8 cellular contexts compared by ENCODE assay signal in the genomic region with DNA sequence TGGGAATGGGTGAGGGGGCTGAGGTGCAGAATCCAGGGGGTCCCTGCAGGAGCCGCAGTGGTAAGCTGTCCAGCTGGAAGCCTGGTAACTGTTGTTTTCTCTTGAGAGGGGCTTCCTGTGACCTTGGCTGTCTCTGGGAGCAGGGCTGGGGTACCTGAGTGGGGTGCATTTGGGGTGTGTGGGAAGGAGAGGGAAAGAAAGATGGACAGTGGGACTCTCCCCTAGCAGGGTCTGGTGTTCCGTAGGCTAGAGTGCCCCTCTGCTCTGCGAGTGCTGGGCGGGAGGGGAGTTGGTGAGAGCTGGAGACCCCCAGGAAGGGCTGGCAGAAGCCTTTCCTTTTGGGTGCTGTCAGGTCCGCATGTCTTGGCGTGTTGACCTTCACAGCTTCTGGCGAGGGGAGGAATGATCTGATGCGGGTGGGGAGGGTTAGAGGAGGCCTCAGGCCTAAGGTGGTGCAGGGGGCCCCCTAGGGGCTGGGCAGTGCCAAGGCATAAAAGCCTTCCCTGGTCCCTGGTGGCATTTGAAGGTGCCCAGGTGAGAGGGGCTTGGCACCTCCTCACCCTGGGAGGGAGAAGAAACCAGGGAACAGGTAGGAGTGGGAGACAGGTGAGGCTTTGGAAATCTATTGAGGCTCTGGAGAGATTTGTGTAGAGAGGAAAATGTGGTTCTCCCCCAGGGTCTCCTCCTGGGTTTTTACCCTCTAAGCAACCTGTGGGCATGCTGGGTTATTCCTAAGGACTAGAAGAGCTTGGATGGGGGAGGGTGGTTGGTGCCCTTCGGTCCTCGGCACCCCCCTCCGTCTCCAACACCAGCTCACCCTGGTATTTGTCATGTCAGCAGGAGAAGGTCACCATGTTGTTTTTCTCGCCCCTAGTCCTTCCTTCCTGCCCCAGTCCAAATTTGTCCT. TPM values are rescaled to one million over a fixed set of nuclear protein-coding genes. Genes with fewer than 3 reads are reported as not detected.
DNase-seq lines count a peak whose midpoint lies in the region; ATAC-seq and TF ChIP-seq lines count a peak whose summit lies in the region.

No MANE protein-coding gene starts in this region.

- H3K27ac ChIP-seq in prostate gland = peak overlapping the region; percentile 90 to 95

- peak; percentile 30 for TF ChIP-seq POLR2A in prostate gland (IDR thresholded peaks at IDR 0.05)

- ATAC-seq in HG02798 (IDR thresholded peaks at IDR 0.05; ENCODE audit: poor library complexity, unreplicated experiment) = peak; percentile 21
- ATAC-seq in GM19324 (IDR thresholded peaks at IDR 0.05; ENCODE audit: low FRiP score, unreplicated experiment) = no peak

- H3K36me3 ChIP-seq in prostate gland = peaks cover 0 to 3% of the 10 kb centered on the region in 2 donors

- H3K9me3 ChIP-seq in prostate gland = no peaks in the 10 kb centered on the region

- H3K27ac Mint-ChIP-seq in glutamatergic neuron (ENCODE audit: unreplicated experiment) = no peak overlapping the region

- H3K4me1 ChIP-seq in prostate gland (replicated peaks) = peaks cover 19% of the 10 kb centered on the region

- 51% methylated on average over 12 of the region's 12 CpGs for WGBS in prostate gland

- TF ChIP-seq CTCF in glutamatergic neuron (IDR thresholded peaks at IDR 0.05; ENCODE audit: partially characterized antibody, unreplicated experiment) = peak; percentile 55
- TF ChIP-seq CTCF in prostate gland (IDR thresholded peaks at IDR 0.05) = peak in 3 of 4 experiments; percentile 67 to 82 (median 75)

- H3K4me1 Mint-ChIP-seq in glutamatergic neuron (ENCODE audit: low read depth, unreplicated experiment) = peaks cover 9% of the 10 kb centered on the region

- H3K9me3 Mint-ChIP-seq in glutamatergic neuron (ENCODE audit: unreplicated experiment) = peaks cover 6% of the 10 kb centered on the region

- intact Hi-C loops in prostate gland (cut with DNase I) = loop anchor here (5.0 kb wide), 2 partner anchors 129 to 229 kb away; no protein-coding TSS in a partner anchor

- DNase-seq in DMS53 (lab: John Stamatoyannopoulos, UW) (peak; percentile 88), OCI-M1 (lab: John Stamatoyannopoulos, UW) (peak; percentile 87), glutamatergic neuron (no peak), prostate gland (ENCODE audit: low spot score) (peak; percentile 52), NCI-H187 (lab: John Stamatoyannopoulos, UW) (no peak)
- DNase-seq in activated effector memory CD4-positive, alpha-beta T cell treated with Interleukin-2 at 50 U/mL for 16 hours = peak; percentile 11

- no peaks in the 10 kb centered on the region for H3K36me3 Mint-ChIP-seq in glutamatergic neuron (ENCODE audit: unreplicated experiment)

- peak overlapping the region; percentile 77 to 83 for H3K4me3 ChIP-seq in prostate gland

- no peaks in the 10 kb centered on the region for H3K27me3 ChIP-seq in prostate gland (replicated peaks; ENCODE audit: insufficient read depth)

- peak overlapping the region; percentile 88 for H3K4me3 Mint-ChIP-seq in glutamatergic neuron (ENCODE audit: unreplicated experiment)

- H3K27me3 Mint-ChIP-seq in glutamatergic neuron (ENCODE audit: unreplicated experiment) = peaks cover 19% of the 10 kb centered on the region

RNA-seq across cellular contexts. Expression of a gene that starts 3.3 kb away (rescaled TPM):
- total RNA-seq in glutamatergic neuron (ENCODE audit: unreplicated experiment) = 21.6 TPM
- total RNA-seq in prostate gland = 100 to 1,000 TPM; 127 to 335 TPM

Comparison
In these comparisons a context has a peak if more than half of its experiments do, and no peak if none do; other contexts are left out.
1. DNase-seq: peak in DMS53 (single experiment), OCI-M1 (single experiment), activated effector memory CD4-positive, alpha-beta T cell treated with Interleukin-2 at 50 U/mL for 16 hours (single experiment) and prostate gland (single experiment); none in glutamatergic neuron (single experiment) and NCI-H187 (0 of 2).